11 cellular contexts compared by ENCODE assay signal in genomic region chr18:51447351-51447896, GRCh38.
DNase-seq lines count a peak whose midpoint lies in the region; ATAC-seq and TF ChIP-seq lines count a peak whose summit lies in the region.
"Had no signal": no experiment of that assay in that cellular context is flagged by ENCODE, and none has a peak within 500 bp of the region (broad histone marks: within the 10 kb centered on the region; RNA-seq: fewer than 3 reads in every experiment).

No MANE protein-coding gene starts in this region.

- no peaks in the 10 kb centered on the region for H3K27me3 ChIP-seq in ascending aorta

- H3K4me3 ChIP-seq in ascending aorta: no peak overlapping the region

- H3K27me3 Mint-ChIP-seq in progenitor cell of endocrine pancreas: peaks cover 3% of the 10 kb centered on the region

- no peak overlapping the region for H3K27ac ChIP-seq in ascending aorta

- H3K4me1 ChIP-seq in ascending aorta: no peaks in the 10 kb centered on the region

- H3K36me3 Mint-ChIP-seq in progenitor cell of endocrine pancreas (ENCODE audit: insufficient read depth): no peaks in the 10 kb centered on the region
- H3K36me3 Mint-ChIP-seq: natural killer cell had no signal

- intact Hi-C loops in left ventricle myocardium superior (cut with micrococcal nuclease): no loop called here
- intact Hi-C loops in ascending aorta (cut with DNase I): no loop called here

- ATAC-seq in GM18511 (IDR thresholded peaks at IDR 0.05; ENCODE audit: unreplicated experiment) (peak; percentile 40), left ventricle myocardium superior (peak; percentile 90), GM19035 (IDR thresholded peaks at IDR 0.05; ENCODE audit: unreplicated experiment) (no peak)

- no peaks in the 10 kb centered on the region for H3K36me3 ChIP-seq in ascending aorta

- TF ChIP-seq CTCF in progenitor cell of endocrine pancreas (IDR thresholded peaks at IDR 0.05; ENCODE audit: unreplicated experiment): no peak
- TF ChIP-seq CTCF in ascending aorta (IDR thresholded peaks at IDR 0.05): no peak

- no peak overlapping the region for H3K4me3 Mint-ChIP-seq in progenitor cell of endocrine pancreas (ENCODE audit: low read depth)
- H3K4me3 Mint-ChIP-seq: B cell, natural killer cell had no signal

- DNase-seq in SW480 (ENCODE audit: low spot score) (peak; percentile 2), left ventricle myocardium superior (peak; percentile 57), progenitor cell of endocrine pancreas (ENCODE audit: low spot score, unreplicated experiment) (no peak), NCI-H2196 (lab: John Stamatoyannopoulos, UW; ENCODE audit: unreplicated experiment) (no peak), ascending aorta (ENCODE audit: low spot score in 2 of 2) (no peak), HuH-7 (ENCODE audit: low spot score) (no peak)
- DNase-seq: GF-D8, natural killer cell had no signal

- no peaks in the 10 kb centered on the region for H3K9me3 Mint-ChIP-seq in progenitor cell of endocrine pancreas (ENCODE audit: low read depth)
- H3K9me3 Mint-ChIP-seq: natural killer cell had no signal

- no peaks in the 10 kb centered on the region for H3K9me3 ChIP-seq in ascending aorta

- H3K27ac Mint-ChIP-seq in progenitor cell of endocrine pancreas: peak overlapping the region; percentile 89
- H3K27ac Mint-ChIP-seq: B cell, natural killer cell had no signal

- H3K4me1 Mint-ChIP-seq in progenitor cell of endocrine pancreas (ENCODE audit: low read depth): peaks cover 20% of the 10 kb centered on the region
- H3K4me1 Mint-ChIP-seq: B cell, natural killer cell had no signal

Comparison
In these comparisons a context has a peak if more than half of its experiments do, and no peak if none do; other contexts are left out.
1. DNase-seq: peak in SW480 (single experiment) and left ventricle myocardium superior (single experiment); none in progenitor cell of endocrine pancreas (single experiment), NCI-H2196 (single experiment), ascending aorta (0 of 2) and HuH-7 (single experiment).